ENCODE assay signal across 15 cellular contexts in the genomic region with DNA sequence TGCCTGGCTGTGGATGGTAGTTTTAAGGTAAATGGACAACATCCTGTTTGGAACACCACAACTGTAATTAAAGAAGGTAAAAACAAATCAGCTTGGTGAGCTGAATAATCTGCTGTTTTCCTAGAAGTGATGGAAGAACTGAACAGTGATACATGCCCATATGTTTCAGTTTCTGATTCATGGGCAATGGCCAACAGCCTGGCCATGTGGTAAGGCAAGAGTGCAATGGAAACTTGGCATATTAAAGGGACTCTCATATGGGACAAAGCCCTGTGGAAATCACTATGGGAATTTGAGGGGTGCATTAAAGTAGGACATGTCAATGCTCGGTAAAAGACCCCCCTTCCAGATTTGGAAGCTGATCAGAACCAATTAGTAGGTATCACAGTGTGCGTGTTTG. TPM values are rescaled to one million over a fixed set of nuclear protein-coding genes. Genes with fewer than 3 reads are reported as not detected.
DNase-seq lines count a peak whose midpoint lies in the region; ATAC-seq, FAIRE-seq and TF ChIP-seq lines count a peak whose summit lies in the region.
"Had no signal": no experiment of that assay in that cellular context is flagged by ENCODE, and none has a peak within 500 bp of the region (broad histone marks: within the 10 kb centered on the region; RNA-seq: fewer than 3 reads in every experiment).

No MANE protein-coding gene starts in this region.

- CTCF ChIA-PET in activated CD4-positive, alpha-beta memory T cell treated with anti-CD3 and anti-CD28 coated beads for 36 hours (lab: Charles Lee) = interaction anchor here (0.7 to 1.0 kb wide), 2 partner anchors 9 to 37 kb away, joined by 3 read pairs; a partner anchor contains a TSS

- no peak overlapping the region for H3K4me3 Mint-ChIP-seq in activated naive CD4-positive, alpha-beta T cell treated with anti-CD3 and anti-CD28 coated beads, Interleukin-2, amount 50 U/mL, for 24 hours
- no peak overlapping the region for H3K4me3 Mint-ChIP-seq in activated CD4-positive, alpha-beta memory T cell treated with anti-CD3 and anti-CD28 coated beads for 36 hours
- H3K4me3 Mint-ChIP-seq in naive B cell (no peak overlapping the region), HFFc6 (no peak overlapping the region)

- intact Hi-C loops in activated CD4-positive, alpha-beta memory T cell treated with anti-CD3 and anti-CD28 coated beads for 36 hours (cut with micrococcal nuclease) = no loop called here
- intact Hi-C loops in tibial artery (cut with DNase I; ENCODE audit: low total_unique reads) = no loop called here

- H3K36me3 Mint-ChIP-seq in activated naive CD4-positive, alpha-beta T cell treated with anti-CD3 and anti-CD28 coated beads, Interleukin-2, amount 50 U/mL, for 24 hours = peaks cover 59% of the 10 kb centered on the region
- peaks cover 79% of the 10 kb centered on the region for H3K36me3 Mint-ChIP-seq in activated CD4-positive, alpha-beta memory T cell treated with anti-CD3 and anti-CD28 coated beads for 36 hours
- H3K36me3 Mint-ChIP-seq in naive B cell (peaks cover 70 to 75% of the 10 kb centered on the region in 2 donors), HFFc6 (ENCODE audit: low read depth) (peaks cover 12% of the 10 kb centered on the region)

- H3K4me3 ChIP-seq in tibial artery = no peak overlapping the region

- H3K27me3 Mint-ChIP-seq in activated naive CD4-positive, alpha-beta T cell treated with anti-CD3 and anti-CD28 coated beads, Interleukin-2, amount 50 U/mL, for 24 hours = no peaks in the 10 kb centered on the region
- H3K27me3 Mint-ChIP-seq in activated CD4-positive, alpha-beta memory T cell treated with anti-CD3 and anti-CD28 coated beads for 36 hours = no peaks in the 10 kb centered on the region
- no peaks in the 10 kb centered on the region for H3K27me3 Mint-ChIP-seq in naive B cell
- peaks cover 21% of the 10 kb centered on the region for H3K27me3 Mint-ChIP-seq in HFFc6 (ENCODE audit: insufficient read depth)

- ATAC-seq in naive B cell (ENCODE audit: low read depth in 2 of 2) = no peak

- no peaks in the 10 kb centered on the region for H3K4me1 ChIP-seq in tibial artery

- H3K4me1 Mint-ChIP-seq in activated naive CD4-positive, alpha-beta T cell treated with anti-CD3 and anti-CD28 coated beads, Interleukin-2, amount 50 U/mL, for 24 hours = peaks cover 40% of the 10 kb centered on the region
- peaks cover 36% of the 10 kb centered on the region for H3K4me1 Mint-ChIP-seq in activated CD4-positive, alpha-beta memory T cell treated with anti-CD3 and anti-CD28 coated beads for 36 hours (ENCODE audit: low read depth)
- peaks cover 38 to 48% (median 47%) of the 10 kb centered on the region in 3 donors for H3K4me1 Mint-ChIP-seq in naive B cell
- H3K4me1 Mint-ChIP-seq in HFFc6 (ENCODE audit: low read depth) = no peaks in the 10 kb centered on the region

- DNase-seq in activated naive CD4-positive, alpha-beta T cell treated with anti-CD3 and anti-CD28 coated beads, Interleukin-2, amount 50 U/mL, for 16 hours = no peak
- no peak for DNase-seq in activated CD4-positive, alpha-beta memory T cell treated with anti-CD3 and anti-CD28 coated beads for 36 hours
- DNase-seq in naive B cell = no peak
- DNase-seq in tibial artery = no peak
- no peak for DNase-seq in HFFc6
- DNase-seq in urothelium cell line (ENCODE audit: low spot score) = no peak
- DNase-seq: ACHN, KBM-7, NCI-H1436 treated with DMSO at 0.1 percent for 48 hours, NCI-H226, NCI-H526 treated with DMSO at 0.1 percent for 48 hours had no signal

- POLR2A ChIA-PET in activated CD4-positive, alpha-beta memory T cell treated with anti-CD3 and anti-CD28 coated beads for 36 hours (lab: Charles Lee) = no interaction called here

- no peaks in the 10 kb centered on the region for H3K36me3 ChIP-seq in tibial artery

- H3K27ac ChIP-seq in tibial artery = no peak overlapping the region

- H3K27me3 ChIP-seq in tibial artery = peaks cover 0 to 29% of the 10 kb centered on the region in 2 donors

- H3K9me3 ChIP-seq in tibial artery = peaks cover 0 to 11% (median 6%) of the 10 kb centered on the region in 3 donors

- no peak for TF ChIP-seq CTCF in tibial artery (IDR thresholded peaks at IDR 0.05)
- no peak for TF ChIP-seq CTCF in HFFc6 (IDR thresholded peaks at IDR 0.05)

- FAIRE-seq in urothelium cell line (lab: Jason Lieb, UNC) = no peak
- FAIRE-seq: H54 had no signal

- peaks cover 21% of the 10 kb centered on the region for H3K9me3 Mint-ChIP-seq in activated naive CD4-positive, alpha-beta T cell treated with anti-CD3 and anti-CD28 coated beads, Interleukin-2, amount 50 U/mL, for 24 hours
- peaks cover 37% of the 10 kb centered on the region for H3K9me3 Mint-ChIP-seq in activated CD4-positive, alpha-beta memory T cell treated with anti-CD3 and anti-CD28 coated beads for 36 hours
- peaks cover 10 to 43% (median 33%) of the 10 kb centered on the region in 7 donors for H3K9me3 Mint-ChIP-seq in naive B cell
- H3K9me3 Mint-ChIP-seq in HFFc6 = peaks cover 25% of the 10 kb centered on the region

- H3K27ac Mint-ChIP-seq in activated naive CD4-positive, alpha-beta T cell treated with anti-CD3 and anti-CD28 coated beads, Interleukin-2, amount 50 U/mL, for 24 hours = peak overlapping the region; percentile 55
- peak overlapping the region; percentile 29 for H3K27ac Mint-ChIP-seq in activated CD4-positive, alpha-beta memory T cell treated with anti-CD3 and anti-CD28 coated beads for 36 hours
- peak overlapping the region in 4 of 6 donors; percentile 52 to 81 (median 78) for H3K27ac Mint-ChIP-seq in naive B cell
- no peak overlapping the region for H3K27ac Mint-ChIP-seq in HFFc6

RNA-seq across cellular contexts. Expression of a gene that starts 37.8 kb away (rescaled TPM):
- 10 to 100 TPM; 51.2 to 52.0 TPM for total RNA-seq in activated CD4-positive, alpha-beta memory T cell treated with anti-CD3 and anti-CD28 coated beads for 36 hours
- polyA plus RNA-seq in naive B cell (ENCODE audit: low read depth in 6 of 6) = 100 to 1,000 TPM in 1 of 6 donors, 10 to 100 TPM in 4, under 1 TPM in 1; 0.75 to 127 (median 39.8) TPM
- total RNA-seq in HFFc6 (2021; fragmentation: NEBNext Ultra II Directional; extraction: Animal tissue kit (Norgen Biotek cat#: 25700)) = not detected
- total RNA-seq: RPMI7951 had no signal

RNA-seq across cellular contexts. Expression of a gene that starts 41.7 kb away (rescaled TPM):
- total RNA-seq in activated CD4-positive, alpha-beta memory T cell treated with anti-CD3 and anti-CD28 coated beads for 36 hours = 1 to 10 TPM in 1 of 2 experiments, under 1 TPM in 1; 0.61 to 1.0 TPM
- polyA plus RNA-seq in naive B cell (ENCODE audit: low read depth in 6 of 6) = under 1 TPM in 5 of 6 donors, not detected in 1; 0.16 to 0.80 (median 0.38) TPM
- not detected for total RNA-seq in HFFc6 (2021; fragmentation: NEBNext Ultra II Directional; extraction: Animal tissue kit (Norgen Biotek cat#: 25700))
- total RNA-seq: OCI-LY7, RPMI7951 had no signal

Comparison
In these comparisons a context has a peak if more than half of its experiments do, and no peak if none do; other contexts are left out.
1. RNA of a gene that starts 37.8 kb away (total RNA-seq): 51.2 to 52.0 TPM in activated CD4-positive, alpha-beta memory T cell treated with anti-CD3 and anti-CD28 coated beads for 36 hours; not detected in HFFc6; every median in the first group is over 10 times any median in the second.